Comparison of ENCODE assay signal across 8 cellular contexts in genomic region chr1:146228710-146229477, GRCh38. TPM values are rescaled to one million over a fixed set of nuclear protein-coding genes. Genes with fewer than 3 reads are reported as not detected.
DNase-seq lines count a peak whose midpoint lies in the region; ATAC-seq, FAIRE-seq and TF ChIP-seq lines count a peak whose summit lies in the region.
"Not testable (repeated sequence)": the region's sequence is repeated elsewhere in the genome, so short reads cannot be mapped to it uniquely, and the experiment has no call there.

NOTCH2NLA (minus strand) TSS chr1:146229021; CDS start chr1:146189337, 39,684 bp downstream.

- TF ChIP-seq CTCF in NB4 (IDR thresholded peaks at IDR 0.05; ENCODE audit: low read depth, low read length); ascending aorta (IDR thresholded peaks at IDR 0.05); foreskin fibroblast (IDR thresholded peaks at IDR 0.05; ENCODE audit: low read depth, low read length): not testable (repeated sequence)

- H3K27me3 ChIP-seq in ascending aorta; mucosa of rectum (ENCODE audit: control insufficient read depth in 2 of 2, insufficient read depth in 2 of 2, low read length in 2 of 2): not testable (repeated sequence)

- not testable (repeated sequence) for H3K27me3 Mint-ChIP-seq in activated CD4-positive, alpha-beta T cell treated with anti-CD3 and anti-CD28 coated beads, Interleukin-2, amount 10 ng/mL, durations not matched to agents 7 days and 5 days

- ATAC-seq in GM18502 (IDR thresholded peaks at IDR 0.05; ENCODE audit: poor library complexity, unreplicated experiment): peak; percentile 56

- H3K27ac ChIP-seq in ascending aorta: peak within 1 kb of the TSS; percentile 59 to 87
- peak within 1 kb of the TSS; percentile 48 to 51 for H3K27ac ChIP-seq in mucosa of rectum (ENCODE audit: low read depth in 2 of 2, low read length in 2 of 2)

- not testable (repeated sequence) for H3K36me3 ChIP-seq in ascending aorta; mucosa of rectum (ENCODE audit: control insufficient read depth in 2 of 2, insufficient read depth in 2 of 2, low read length in 2 of 2)

- not testable (repeated sequence) for H3K9me3 ChIP-seq in ascending aorta; mucosa of rectum (ENCODE audit: control insufficient read depth in 2 of 2, low read length in 2 of 2)

- CTCF ChIA-PET in activated CD4-positive, alpha-beta T cell treated with anti-CD3 and anti-CD28 coated beads, Interleukin-2, amount 10 ng/mL, durations not matched to agents 7 days and 5 days (lab: Charles Lee): not testable (repeated sequence)

- not testable (repeated sequence) for TF ChIP-seq POLR2A in NB4 (IDR thresholded peaks at IDR 0.05; ENCODE audit: extremely low read depth, insufficient read length)

- intact Hi-C loops in ascending aorta (cut with DNase I): not testable (repeated sequence)

- DNase-seq in NB4 (ENCODE audit: low read depth): peak; percentile 27
- peak; percentile 46 for DNase-seq in activated CD4-positive, alpha-beta T cell treated with anti-CD3 and anti-CD28 coated beads, Interleukin-2, amount 10 ng/mL, durations not matched to agents 7 days and 5 days
- peak; percentile 7 to 59 for DNase-seq in ascending aorta (ENCODE audit: low spot score in 2 of 2)
- DNase-seq in foreskin fibroblast; urothelium cell line (ENCODE audit: low spot score): not testable (repeated sequence)
- DNase-seq in stimulated activated CD4-positive, alpha-beta T cell treated with anti-CD3 and anti-CD28 coated beads, Interleukin-15, amount 100 ng/mL, for 24 hours: peak; percentile 50

- H3K36me3 Mint-ChIP-seq in activated CD4-positive, alpha-beta T cell treated with anti-CD3 and anti-CD28 coated beads, Interleukin-2, amount 10 ng/mL, durations not matched to agents 7 days and 5 days (ENCODE audit: low read depth): not testable (repeated sequence)

- not testable (repeated sequence) for H3K4me1 ChIP-seq in ascending aorta; mucosa of rectum (ENCODE audit: control insufficient read depth in 2 of 2, insufficient read depth in 2 of 2, low read length in 2 of 2)

- peak; percentile 46 for FAIRE-seq in urothelium cell line (lab: Jason Lieb, UNC)

- not testable (repeated sequence) for H3K4me1 Mint-ChIP-seq in activated CD4-positive, alpha-beta T cell treated with anti-CD3 and anti-CD28 coated beads, Interleukin-2, amount 10 ng/mL, durations not matched to agents 7 days and 5 days

- H3K4me3 Mint-ChIP-seq in activated CD4-positive, alpha-beta T cell treated with anti-CD3 and anti-CD28 coated beads, Interleukin-2, amount 10 ng/mL, durations not matched to agents 7 days and 5 days: peak within 1 kb of the TSS; percentile 77

- peak within 1 kb of the TSS in 1 of 2 donors; percentile 68 for H3K9ac ChIP-seq in mucosa of rectum (ENCODE audit: low read depth in 1 of 2, low read length in 2 of 2)

- peak within 1 kb of the TSS; percentile 82 for H3K27ac Mint-ChIP-seq in activated CD4-positive, alpha-beta T cell treated with anti-CD3 and anti-CD28 coated beads, Interleukin-2, amount 10 ng/mL, durations not matched to agents 7 days and 5 days

- POLR2A ChIA-PET in activated CD4-positive, alpha-beta T cell treated with anti-CD3 and anti-CD28 coated beads, Interleukin-2, amount 10 ng/mL, durations not matched to agents 7 days and 5 days (lab: Charles Lee): not testable (repeated sequence)

- H3K4me3 ChIP-seq in NB4 (ENCODE audit: low read depth, low read length): peak within 1 kb of the TSS; percentile 43
- H3K4me3 ChIP-seq in ascending aorta: peak within 1 kb of the TSS; percentile 54 to 69
- H3K4me3 ChIP-seq in foreskin fibroblast (ENCODE audit: low read depth in 1 of 2, low read length in 2 of 2): peak within 1 kb of the TSS; percentile 45 to 52
- H3K4me3 ChIP-seq in mucosa of rectum (ENCODE audit: low read length in 2 of 2): peak within 1 kb of the TSS; percentile 44 to 57

- H3K9me3 Mint-ChIP-seq in activated CD4-positive, alpha-beta T cell treated with anti-CD3 and anti-CD28 coated beads, Interleukin-2, amount 10 ng/mL, durations not matched to agents 7 days and 5 days: not testable (repeated sequence)

RNA-seq across cellular contexts. Expression of gene NOTCH2NLA, which starts in this region (rescaled TPM):
- total RNA-seq in activated CD4-positive, alpha-beta T cell treated with anti-CD3 and anti-CD28 coated beads, Interleukin-2, amount 10 ng/mL, durations not matched to agents 7 days and 5 days: 10 to 100 TPM; 31.3 to 35.4 TPM
- 35.1 TPM for total RNA-seq in ascending aorta
